In the genomic region with DNA sequence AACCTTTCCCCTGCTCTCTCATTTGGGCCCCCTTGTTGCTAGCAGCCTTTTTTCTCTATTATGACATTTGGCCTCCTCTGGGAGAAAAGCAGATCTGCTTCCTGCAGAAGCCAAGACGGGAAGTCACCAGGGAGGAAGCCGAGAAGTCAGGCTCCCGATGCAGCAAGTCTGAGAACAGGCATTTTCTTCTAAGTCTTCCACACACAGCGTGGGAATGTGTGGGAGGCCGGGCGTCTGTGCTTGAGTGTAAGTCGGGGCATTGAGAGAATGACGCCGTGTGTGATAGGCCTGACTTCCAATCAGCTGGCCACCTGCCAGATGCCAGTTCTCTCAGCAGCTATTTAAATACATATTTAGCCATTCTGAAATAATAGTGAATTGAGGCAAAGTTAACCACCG, we compare ENCODE assay signal across 1 cellular context.
TF ChIP-seq lines count a peak whose summit lies in the region.

No MANE protein-coding gene starts in this region.

TF ChIP-seq in K562, 482 proteins besides CTCF, POLR2A, EP300 and RAD21:
- TF ChIP-seq FOS (IDR thresholded peaks at IDR 0.05; ENCODE audit: extremely low read depth, insufficient read length) (no peak), WHSC1 (IDR thresholded peaks at IDR 0.05; ENCODE audit: low read length) (no peak), KDM1A (IDR thresholded peaks at IDR 0.05) (no peak), NFIC (IDR thresholded peaks at IDR 0.05) (peak; percentile 46; the same call in 1 of the 2 replicates), RB1 (IDR thresholded peaks at IDR 0.05; ENCODE audit: low read depth) (no peak), FOXK2 (conservative IDR thresholded peaks at IDR 0.05 in 1 of 2, IDR thresholded peaks at IDR 0.05 in 1 of 2; ENCODE audit: low read depth in 2 of 2) (no peak), SMAD3 (CRISPR knock-in tag; conservative IDR thresholded peaks at IDR 0.05) (no peak)
- TF ChIP-seq, protein P1, sequence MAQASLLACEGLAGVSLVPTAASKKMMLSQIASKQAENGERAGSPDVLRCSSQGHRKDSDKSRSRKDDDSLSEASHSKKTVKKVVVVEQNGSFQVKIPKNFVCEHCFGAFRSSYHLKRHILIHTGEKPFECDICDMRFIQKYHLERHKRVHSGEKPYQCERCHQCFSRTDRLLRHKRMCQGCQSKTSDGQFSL (CRISPR knock-in tag; IDR thresholded peaks at IDR 0.05): no peak
- TF ChIP-seq, protein P1 (tag; IDR thresholded peaks at IDR 0.05): no peak
- TF ChIP-seq, protein P2, sequence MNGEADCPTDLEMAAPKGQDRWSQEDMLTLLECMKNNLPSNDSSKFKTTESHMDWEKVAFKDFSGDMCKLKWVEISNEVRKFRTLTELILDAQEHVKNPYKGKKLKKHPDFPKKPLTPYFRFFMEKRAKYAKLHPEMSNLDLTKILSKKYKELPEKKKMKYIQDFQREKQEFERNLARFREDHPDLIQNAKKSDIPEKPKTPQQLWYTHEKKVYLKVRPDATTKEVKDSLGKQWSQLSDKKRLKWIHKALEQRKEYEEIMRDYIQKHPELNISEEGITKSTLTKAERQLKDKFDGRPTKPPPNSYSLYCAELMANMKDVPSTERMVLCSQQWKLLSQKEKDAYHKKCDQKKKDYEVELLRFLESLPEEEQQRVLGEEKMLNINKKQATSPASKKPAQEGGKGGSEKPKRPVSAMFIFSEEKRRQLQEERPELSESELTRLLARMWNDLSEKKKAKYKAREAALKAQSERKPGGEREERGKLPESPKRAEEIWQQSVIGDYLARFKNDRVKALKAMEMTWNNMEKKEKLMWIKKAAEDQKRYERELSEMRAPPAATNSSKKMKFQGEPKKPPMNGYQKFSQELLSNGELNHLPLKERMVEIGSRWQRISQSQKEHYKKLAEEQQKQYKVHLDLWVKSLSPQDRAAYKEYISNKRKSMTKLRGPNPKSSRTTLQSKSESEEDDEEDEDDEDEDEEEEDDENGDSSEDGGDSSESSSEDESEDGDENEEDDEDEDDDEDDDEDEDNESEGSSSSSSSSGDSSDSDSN (IDR thresholded peaks at IDR 0.05; ENCODE audit: borderline replicate concordance in 1 of 2, low read depth in 2 of 2, low read length in 2 of 2): no peak
